16 cellular contexts compared by ENCODE assay signal in the genomic region with DNA sequence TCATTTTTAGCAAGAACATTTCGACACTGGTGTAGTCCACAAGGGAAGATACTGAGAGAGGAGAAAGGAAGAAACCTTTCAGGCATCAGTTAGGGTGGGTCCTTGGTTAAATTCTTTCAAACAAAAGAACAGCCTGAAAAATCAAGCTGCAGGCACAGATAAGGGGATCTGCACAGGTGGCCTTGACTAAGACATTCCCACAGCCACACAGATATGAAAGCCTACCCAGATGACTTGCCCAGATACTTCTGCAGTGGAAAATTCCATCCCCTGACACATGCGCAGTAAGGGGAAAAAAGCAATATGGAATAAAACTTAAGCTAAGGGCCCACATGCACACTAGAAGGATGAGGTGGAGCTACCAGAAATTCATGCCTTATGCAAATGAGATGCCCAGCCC.
"Had no signal": no experiment of that assay in that cellular context is flagged by ENCODE, and none has a peak within 500 bp of the region (broad histone marks: within the 10 kb centered on the region; RNA-seq: fewer than 3 reads in every experiment).

No MANE protein-coding gene starts in this region.

- DNase-seq: activated B cell treated with CpG ODN at 0.5 μM for 24 hours; activated naive CD4-positive, alpha-beta T cell; kidney; left lung; naive B cell; stimulated activated CD4-positive, alpha-beta T cell treated with anti-CD3 and anti-CD28 coated beads, Interleukin-12 subunit alpha, Interleukin-12 subunit beta, amount 100 ng/mL, for 4 hours; T-helper 1 cell had no signal

- H3K27me3 Mint-ChIP-seq: activated B cell treated with CpG ODN at 0.5 μM for 24 hours; activated CD4-positive, alpha-beta T cell treated with anti-CD3 and anti-CD28 coated beads, Interleukin-2, amount 10 ng/mL, durations not matched to agents 24 days and 14 days; naive B cell; stimulated activated memory B cell treated with anti-CD40 and anti-IgM and Interleukin-4, amounts not matched to agents 10 μg/mL and 1 μg/mL and 100 μg/mL, for 72 hours had no signal

- H3K4me3 ChIP-seq: cardiac muscle cell, esophagus muscularis mucosa, left lung, tibial nerve had no signal

- H3K9ac ChIP-seq: parathyroid adenoma had no signal

- H3K4me3 Mint-ChIP-seq: activated B cell treated with CpG ODN at 0.5 μM for 24 hours; activated CD4-positive, alpha-beta T cell treated with anti-CD3 and anti-CD28 coated beads, Interleukin-2, amount 10 ng/mL, durations not matched to agents 24 days and 14 days; activated T-helper 1 cell treated with anti-CD3 and anti-CD28 coated beads, Interleukin-12 subunit alpha, Interleukin-12 subunit beta, Interleukin-2, Interleukin-4 antibody, amounts not matched to agents 30 ng/mL and 10 ng/mL and 1 ng/mL, durations not matched to agents 14 hours and 24 hours and 36 hours; naive B cell; stimulated activated memory B cell treated with anti-CD40 and anti-IgM and Interleukin-4, amounts not matched to agents 10 μg/mL and 1 μg/mL and 100 μg/mL, for 72 hours had no signal

- H3K4me1 ChIP-seq: esophagus muscularis mucosa, left lung, parathyroid adenoma, tibial nerve had no signal

- H2AFZ ChIP-seq: parathyroid adenoma had no signal

- H3K36me3 ChIP-seq: cardiac muscle cell, esophagus muscularis mucosa, left lung, tibial nerve had no signal

- H3K4me1 Mint-ChIP-seq: activated B cell treated with CpG ODN at 0.5 μM for 24 hours; naive B cell; stimulated activated memory B cell treated with anti-CD40 and anti-IgM and Interleukin-4, amounts not matched to agents 10 μg/mL and 1 μg/mL and 100 μg/mL, for 72 hours had no signal

- H3K9me3 ChIP-seq: esophagus muscularis mucosa, left lung, tibial nerve had no signal

- H3K27me3 ChIP-seq: cardiac muscle cell, esophagus muscularis mucosa, left lung, tibial nerve had no signal

- H3K9me3 Mint-ChIP-seq: activated B cell treated with CpG ODN at 0.5 μM for 24 hours; activated CD4-positive, alpha-beta T cell treated with anti-CD3 and anti-CD28 coated beads, Interleukin-2, amount 10 ng/mL, durations not matched to agents 24 days and 14 days; activated T-helper 1 cell treated with anti-CD3 and anti-CD28 coated beads, Interleukin-12 subunit alpha, Interleukin-12 subunit beta, Interleukin-2, Interleukin-4 antibody, amounts not matched to agents 30 ng/mL and 10 ng/mL and 1 ng/mL, durations not matched to agents 14 hours and 24 hours and 36 hours; naive B cell; stimulated activated memory B cell treated with anti-CD40 and anti-IgM and Interleukin-4, amounts not matched to agents 10 μg/mL and 1 μg/mL and 100 μg/mL, for 72 hours had no signal

- H3K79me2 ChIP-seq: parathyroid adenoma had no signal

- FAIRE-seq: colon, endometrium, kidney had no signal

- H3K27ac ChIP-seq: cardiac muscle cell, esophagus muscularis mucosa, left lung, parathyroid adenoma, tibial nerve had no signal

- H3K36me3 Mint-ChIP-seq: naive B cell; stimulated activated memory B cell treated with anti-CD40 and anti-IgM and Interleukin-4, amounts not matched to agents 10 μg/mL and 1 μg/mL and 100 μg/mL, for 72 hours had no signal

- ATAC-seq: stimulated activated memory B cell treated with anti-CD40 and anti-IgM and Interleukin-4, amounts not matched to agents 10 μg/mL and 1 μg/mL and 100 μg/mL, for 72 hours had no signal

- H3K27ac Mint-ChIP-seq: activated B cell treated with CpG ODN at 0.5 μM for 24 hours; activated CD4-positive, alpha-beta T cell treated with anti-CD3 and anti-CD28 coated beads, Interleukin-2, amount 10 ng/mL, durations not matched to agents 24 days and 14 days; activated T-helper 1 cell treated with anti-CD3 and anti-CD28 coated beads, Interleukin-12 subunit alpha, Interleukin-12 subunit beta, Interleukin-2, Interleukin-4 antibody, amounts not matched to agents 30 ng/mL and 10 ng/mL and 1 ng/mL, durations not matched to agents 14 hours and 24 hours and 36 hours; stimulated activated memory B cell treated with anti-CD40 and anti-IgM and Interleukin-4, amounts not matched to agents 10 μg/mL and 1 μg/mL and 100 μg/mL, for 72 hours had no signal
